Comparison of ENCODE assay signal across 15 cellular contexts in genomic region chr21:17786219-17787181, GRCh38. TPM values are rescaled to one million over a fixed set of nuclear protein-coding genes. Genes with fewer than 3 reads are reported as not detected.
DNase-seq lines count a peak whose midpoint lies in the region; ATAC-seq, FAIRE-seq and TF ChIP-seq lines count a peak whose summit lies in the region.
"Had no signal": no experiment of that assay in that cellular context is flagged by ENCODE, and none has a peak within 500 bp of the region (broad histone marks: within the 10 kb centered on the region; RNA-seq: fewer than 3 reads in every experiment).

No MANE protein-coding gene starts in this region.

- no peaks in the 10 kb centered on the region for H3K9me3 Mint-ChIP-seq in stimulated activated naive CD8-positive, alpha-beta T cell treated with anti-CD3 and anti-CD28 coated beads, Interleukin-15, Interleukin-2, amounts not matched to agents 100 ng/mL and 50 ng/mL, for 24 hours

- no peak overlapping the region for H3K27ac ChIP-seq in heart left ventricle

- H3K36me3 ChIP-seq in bronchial epithelial cell (ENCODE audit: control insufficient read depth, insufficient read depth, low read length): peaks cover 6% of the 10 kb centered on the region
- H3K36me3 ChIP-seq in heart left ventricle: peaks cover 0 to 43% (median 23%) of the 10 kb centered on the region in 9 donors

- no peaks in the 10 kb centered on the region for H3K27me3 Mint-ChIP-seq in stimulated activated naive CD8-positive, alpha-beta T cell treated with anti-CD3 and anti-CD28 coated beads, Interleukin-15, Interleukin-2, amounts not matched to agents 100 ng/mL and 50 ng/mL, for 24 hours
- H3K27me3 Mint-ChIP-seq: naive B cell had no signal

- WGBS in heart left ventricle, 4 donors: 87 to 95% (median 92%) methylated on average over 8 of the region's 8 CpGs

- H3K27me3 ChIP-seq in bronchial epithelial cell (ENCODE audit: control insufficient read depth, insufficient read depth, low read length) (no peaks in the 10 kb centered on the region), heart left ventricle (no peaks in the 10 kb centered on the region)

- TF ChIP-seq POLR2A in heart left ventricle (IDR thresholded peaks at IDR 0.05): no peak

- H3K4me1 Mint-ChIP-seq in stimulated activated naive CD8-positive, alpha-beta T cell treated with anti-CD3 and anti-CD28 coated beads, Interleukin-15, Interleukin-2, amounts not matched to agents 100 ng/mL and 50 ng/mL, for 24 hours (ENCODE audit: low read depth): peaks cover 98% of the 10 kb centered on the region

- peak overlapping the region; percentile 32 for H3K27ac Mint-ChIP-seq in stimulated activated naive CD8-positive, alpha-beta T cell treated with anti-CD3 and anti-CD28 coated beads, Interleukin-15, Interleukin-2, amounts not matched to agents 100 ng/mL and 50 ng/mL, for 24 hours

- ATAC-seq in stimulated activated naive CD8-positive, alpha-beta T cell treated with anti-CD3 and anti-CD28 coated beads, Interleukin-15, Interleukin-2, amounts not matched to agents 100 U/mL and 50 U/mL, for 24 hours: no peak
- ATAC-seq in heart left ventricle: no peak
- ATAC-seq in HG02759 (IDR thresholded peaks at IDR 0.05; ENCODE audit: unreplicated experiment): no peak
- no peak for ATAC-seq in GM19328 (IDR thresholded peaks at IDR 0.05; ENCODE audit: unreplicated experiment)
- ATAC-seq: right cardiac atrium had no signal

- TF ChIP-seq CTCF in bronchial epithelial cell (IDR thresholded peaks at IDR 0.05; ENCODE audit: insufficient read depth, low read length, severe bottlenecking) (no peak), heart left ventricle (IDR thresholded peaks at IDR 0.05) (no peak)

- H3K4me1 ChIP-seq in heart left ventricle: peaks cover 0 to 81% (median 0%) of the 10 kb centered on the region in 12 donors

- peaks cover 53% of the 10 kb centered on the region for H3K36me3 Mint-ChIP-seq in stimulated activated naive CD8-positive, alpha-beta T cell treated with anti-CD3 and anti-CD28 coated beads, Interleukin-15, Interleukin-2, amounts not matched to agents 100 ng/mL and 50 ng/mL, for 24 hours (ENCODE audit: low read depth)

- H3K4me3 Mint-ChIP-seq in stimulated activated naive CD8-positive, alpha-beta T cell treated with anti-CD3 and anti-CD28 coated beads, Interleukin-15, Interleukin-2, amounts not matched to agents 100 ng/mL and 50 ng/mL, for 24 hours: peak overlapping the region; percentile 50
- H3K4me3 Mint-ChIP-seq: naive B cell had no signal

- DNase-seq in stimulated activated naive CD8-positive, alpha-beta T cell treated with anti-CD3 and anti-CD28 coated beads, Interleukin-15, Interleukin-2, amounts not matched to agents 100 U/mL and 50 U/mL, for 24 hours: no peak
- DNase-seq in NOMO-1 (lab: John Stamatoyannopoulos, UW; ENCODE audit: unreplicated experiment in 2 of 2) (peak; percentile 26 to 34), bronchial epithelial cell (ENCODE audit: low read depth) (no peak), heart left ventricle (no peak), NCI-H2029 (lab: John Stamatoyannopoulos, UW) (no peak)
- DNase-seq: head of caudate nucleus; naive B cell; NCI-H1105; right cardiac atrium; stimulated activated CD4-positive, alpha-beta T cell treated with anti-CD3 and anti-CD28 coated beads, Interleukin-4, amount 100 ng/mL, for 4 hours; stimulated activated naive CD4-positive, alpha-beta T cell treated with Interleukin-2 at 50 U/mL for 16 hours had no signal

- peak; percentile 91 for FAIRE-seq in bronchial epithelial cell (lab: Jason Lieb, UNC)
- FAIRE-seq: endothelial cell of umbilical vein had no signal

- no peak overlapping the region for H3K4me3 ChIP-seq in bronchial epithelial cell (ENCODE audit: low read depth, low read length)
- H3K4me3 ChIP-seq in heart left ventricle: no peak overlapping the region

- intact Hi-C loops in heart left ventricle (cut with DNase I): no loop called here

- peaks cover 0 to 7% (median 0%) of the 10 kb centered on the region in 12 donors for H3K9me3 ChIP-seq in heart left ventricle

RNA-seq across cellular contexts. Expression of gene C21orf91, which starts 32.7 kb away (rescaled TPM):
- total RNA-seq in bronchial epithelial cell (6.6 and 11.5 TPM in 2 replicates), heart left ventricle (10 to 100 TPM in 5 of 9 donors, 1 to 10 TPM in 4; 5.1 to 21.2 (median 14.4) TPM)
- 1 to 10 TPM; 2.2 to 4.5 TPM for polyA plus RNA-seq in heart left ventricle

Comparison
In these comparisons a context has a peak if more than half of its experiments do, and no peak if none do; other contexts are left out.
1. DNase-seq: peak in NOMO-1 (2 of 2); none in stimulated activated naive CD8-positive, alpha-beta T cell treated with anti-CD3 and anti-CD28 coated beads, Interleukin-15, Interleukin-2, amounts not matched to agents 100 U/mL and 50 U/mL, for 24 hours (single experiment), bronchial epithelial cell (single experiment), heart left ventricle (0 of 5) and NCI-H2029 (single experiment).